Comparison of ENCODE assay signal across 8 cellular contexts in genomic region chr17:18625509-18626104, GRCh38. TPM values are rescaled to one million over a fixed set of nuclear protein-coding genes. Genes with fewer than 3 reads are reported as not detected.
DNase-seq lines count a peak whose midpoint lies in the region; ATAC-seq and TF ChIP-seq lines count a peak whose summit lies in the region.
"Not testable (repeated sequence)": the region's sequence is repeated elsewhere in the genome, so short reads cannot be mapped to it uniquely, and the experiment has no call there.

No MANE protein-coding gene starts in this region.

- H2BK5ac ChIP-seq in mesendoderm (ENCODE audit: low read length), result not testable (repeated sequence)

- not testable (repeated sequence) for H4K8ac ChIP-seq in mesendoderm (ENCODE audit: low read depth, low read length)

- no CpG with 5 or more reads among the region's 22 CpGs for WGBS in mesendoderm (ENCODE audit: extremely low coverage, insufficient coverage, low lambda C conversion rate)

- not testable (repeated sequence) for H3K36me3 ChIP-seq in mesendoderm (ENCODE audit: control insufficient read depth, insufficient read depth, low read length)

- H2BK15ac ChIP-seq in mesendoderm (replicated peaks; ENCODE audit: low read depth), result not testable (repeated sequence)

- not testable (repeated sequence) for H2BK120ac ChIP-seq in mesendoderm (ENCODE audit: low read depth, low read length)

- H3K4ac ChIP-seq in mesendoderm (ENCODE audit: low read depth, low read length), result not testable (repeated sequence)

- peak; percentile 100 for TF ChIP-seq CTCF in C4-2B (conservative IDR thresholded peaks at IDR 0.05)

- not testable (repeated sequence) for H3K79me1 ChIP-seq in mesendoderm (ENCODE audit: low read length)

- not testable (repeated sequence) for H4K5ac ChIP-seq in mesendoderm (ENCODE audit: low read length)

- peak; percentile 84 for ATAC-seq in GM21360 (IDR thresholded peaks at IDR 0.05; ENCODE audit: unreplicated experiment)

- H3K4me3 ChIP-seq in mesendoderm (ENCODE audit: low read length), result not testable (repeated sequence)

- not testable (repeated sequence) for H3K18ac ChIP-seq in mesendoderm (ENCODE audit: low read length)

- not testable (repeated sequence) for H3K9ac ChIP-seq in mesendoderm (ENCODE audit: low read length)

- DNase-seq in RKO (ENCODE audit: low spot score) (peak; percentile 79), epidermal melanocyte (ENCODE audit: insufficient read length, low spot score) (peak; percentile 12), mesendoderm (peak; percentile 85)
- DNase-seq in activated T-cell treated with anti-CD3 and anti-CD28 coated beads, Interleukin-2, amount 50 U/mL, for 1 hour, result peak; percentile 98
- DNase-seq in stimulated activated CD4-positive, alpha-beta T cell treated with anti-CD3 and anti-CD28 coated beads, Interleukin-4, amount 100 ng/mL, for 4 hours, result peak; percentile 93 to 94

- H3K4me2 ChIP-seq in mesendoderm (ENCODE audit: low read length), result not testable (repeated sequence)

- not testable (repeated sequence) for H3K4me1 ChIP-seq in mesendoderm (ENCODE audit: control insufficient read depth, low read depth, low read length)

- TF ChIP-seq RAD21 in Ishikawa (IDR thresholded peaks at IDR 0.05; ENCODE audit: low read depth), result peak; percentile 90

- not testable (repeated sequence) for TF ChIP-seq EP300 in Ishikawa (IDR thresholded peaks at IDR 0.05; ENCODE audit: borderline replicate concordance)

- H3K79me2 ChIP-seq in mesendoderm (ENCODE audit: control insufficient read depth, insufficient read depth, low read length), result not testable (repeated sequence)

- not testable (repeated sequence) for H3K27me3 ChIP-seq in mesendoderm (ENCODE audit: insufficient read depth, low read length, poor library complexity)

- H3K56ac ChIP-seq in mesendoderm (ENCODE audit: low read length), result not testable (repeated sequence)

- H3K23ac ChIP-seq in mesendoderm (ENCODE audit: low read length), result not testable (repeated sequence)

- H3K27ac ChIP-seq in C4-2B, result peak overlapping the region; percentile 33
- H3K27ac ChIP-seq in mesendoderm (ENCODE audit: low read depth, low read length), result not testable (repeated sequence)

- not testable (repeated sequence) for H2AK5ac ChIP-seq in mesendoderm (ENCODE audit: low read length)

TF ChIP-seq in Ishikawa, 13 proteins besides CTCF, POLR2A, EP300 and RAD21:
- TF ChIP-seq CREB1 (IDR thresholded peaks at IDR 0.05; ENCODE audit: low read depth) (0 out of 2 replicates have a peak, but pooled peaks have one; percentile 13), USF1 (IDR thresholded peaks at IDR 0.05) (0 out of 2 replicates have a peak, but pooled peaks have one; percentile 21)

RNA-seq across cellular contexts. Expression of gene TBC1D28, which starts 18.6 kb away (rescaled TPM):
- not detected for polyA plus RNA-seq in mesendoderm (2013, experiment 1 of 2)
- not detected for polyA plus RNA-seq in mesendoderm (2013, experiment 2 of 2)

RNA-seq across cellular contexts. Expression of gene FOXO3B, which starts 56.5 kb away (rescaled TPM):
- polyA plus RNA-seq in mesendoderm (2013, experiment 1 of 2), result 8.1 TPM
- polyA plus RNA-seq in mesendoderm (2013, experiment 2 of 2), result 7.8 TPM

Comparison
In these comparisons a context has a peak if more than half of its experiments do, and no peak if none do; other contexts are left out.
1. DNase-seq: peak in every context shown above with its lines; median percentile 98 in activated T-cell treated with anti-CD3 and anti-CD28 coated beads, Interleukin-2, amount 50 U/mL, for 1 hour; 94 in stimulated activated CD4-positive, alpha-beta T cell treated with anti-CD3 and anti-CD28 coated beads, Interleukin-4, amount 100 ng/mL, for 4 hours; 85 in mesendoderm; 79 in RKO; 12 in epidermal melanocyte.